ENCODE assay signal across 18 cellular contexts in genomic region chr12:121290410-121290809, GRCh38. TPM values are rescaled to one million over a fixed set of nuclear protein-coding genes. Genes with fewer than 3 reads are reported as not detected.
DNase-seq lines count a peak whose midpoint lies in the region; ATAC-seq, FAIRE-seq and TF ChIP-seq lines count a peak whose summit lies in the region.
"Had no signal": no experiment of that assay in that cellular context is flagged by ENCODE, and none has a peak within 500 bp of the region (broad histone marks: within the 10 kb centered on the region; RNA-seq: fewer than 3 reads in every experiment).

No MANE protein-coding gene starts in this region.

- H3K36me3 ChIP-seq in heart right ventricle, result peaks cover 0 to 23% (median 0%) of the 10 kb centered on the region in 9 donors
- peaks cover 27% of the 10 kb centered on the region; the same call in 2 of the 3 replicates for H3K36me3 ChIP-seq in K562 (ENCODE audit: control insufficient read depth, insufficient read depth, low read length)
- H3K36me3 ChIP-seq in ovary, result no peaks in the 10 kb centered on the region
- H3K36me3 ChIP-seq in vagina, result peaks cover 0 to 6% of the 10 kb centered on the region in 2 donors

- H3K9me3 Mint-ChIP-seq in nephron progenitor cell, result no peaks in the 10 kb centered on the region
- H3K9me3 Mint-ChIP-seq: CD8-positive, alpha-beta T cell; H9 had no signal

- POLR2A ChIA-PET in K562 (lab: Yijun Ruan, JAX), result interaction anchor here (0.9 kb wide), 1 partner anchor 11 kb away, joined by 3 read pairs; no protein-coding TSS in a partner anchor

- DNase-seq in Right ventricle myocardium superior (peak; percentile 1), heart right ventricle (no peak), K562 (ENCODE audit: extremely low read depth in 1 of 4, low spot score in 3 of 4) (no peak), ovary (no peak), vagina (ENCODE audit: extremely low spot score in 2 of 2) (no peak), nephron progenitor cell (no peak), GF-D8 (lab: John Stamatoyannopoulos, UW) (no peak)
- no peak for DNase-seq in activated CD4-positive, alpha-beta T cell treated with anti-CD3 and anti-CD28 coated beads, Interleukin-2, amount 50 U/mL, for 48 hours
- DNase-seq: 8988T; Calu3; CD8-positive, alpha-beta T cell; DMS79 treated with DMSO at 0.1 percent for 48 hours; H9; IMR-90 had no signal

- TF ChIP-seq EP300 in K562 (IDR thresholded peaks at IDR 0.05; ENCODE audit: low read length), result no peak
- no peak for TF ChIP-seq EP300 in ovary (IDR thresholded peaks at IDR 0.05)

- H3K9me3 ChIP-seq in heart right ventricle (no peaks in the 10 kb centered on the region), K562 (replicated peaks; ENCODE audit: control insufficient read depth, insufficient read depth, low read depth, low read length) (no peaks in the 10 kb centered on the region), ovary (no peaks in the 10 kb centered on the region), vagina (no peaks in the 10 kb centered on the region)
- H3K9me3 ChIP-seq: BLaER1 had no signal

- FAIRE-seq in K562 (lab: Jason Lieb, UNC), result no peak
- FAIRE-seq: GM19239, H1, HTR-8/SVneo had no signal

- H2AFZ ChIP-seq in K562 (ENCODE audit: low read depth, low read length), result no peak overlapping the region

- 0 out of 4 replicates have a peak overlapping the region, but pooled peaks of 1 of the 2 experiments have one; percentile 50 for H3K9ac ChIP-seq in K562 (ENCODE audit: insufficient read depth in 1 of 2, low read depth in 2 of 2, low read length in 2 of 2)
- H3K9ac ChIP-seq: BLaER1 had no signal

- ATAC-seq in Right ventricle myocardium superior (ENCODE audit: poor library complexity) (no peak), heart right ventricle (no peak), K562 (no peak)
- ATAC-seq: CD8-positive, alpha-beta T cell had no signal

- no TSS peak for BruUV-seq in K562 (replicated peaks; lab: Mats Ljungman, UMichigan)

- H3K27me3 ChIP-seq in heart right ventricle, result no peaks in the 10 kb centered on the region
- no peaks in the 10 kb centered on the region for H3K27me3 ChIP-seq in K562 (ENCODE audit: control insufficient read depth in 2 of 2, insufficient read depth in 2 of 2, low read length in 2 of 2)
- no peaks in the 10 kb centered on the region for H3K27me3 ChIP-seq in ovary
- H3K27me3 ChIP-seq in vagina, result no peaks in the 10 kb centered on the region
- H3K27me3 ChIP-seq: BLaER1 had no signal

- peaks cover 30% of the 10 kb centered on the region for H3K79me2 ChIP-seq in K562 (ENCODE audit: control insufficient read depth, insufficient read depth, low read length)

- in situ Hi-C loops in K562 (cut with MboI), result no loop called here

- 97% methylated on average over 5 of the region's 5 CpGs for WGBS in heart right ventricle, 2 donors
- WGBS in K562 (ENCODE audit: insufficient coverage, low coverage, missing lambda C conversion rate), result 98% methylated on average over 5 of the region's 5 CpGs
- 97 to 98% (median 98%) methylated on average over 5 of the region's 5 CpGs for WGBS in ovary, 3 donors

- H3K4me3 ChIP-seq in heart right ventricle (no peak overlapping the region), K562 (no peak overlapping the region), ovary (no peak overlapping the region), vagina (no peak overlapping the region)
- H3K4me3 ChIP-seq: BLaER1 had no signal

- CTCF ChIA-PET in K562 (lab: Yijun Ruan, JAX; ENCODE audit: low intra/inter-chr PET ratio), result no interaction called here

- peaks cover 5% of the 10 kb centered on the region for H3K27me3 Mint-ChIP-seq in nephron progenitor cell (ENCODE audit: low read depth, poor library complexity)

- no peak overlapping the region for H3K27ac Mint-ChIP-seq in nephron progenitor cell
- H3K27ac Mint-ChIP-seq: CD8-positive, alpha-beta T cell had no signal

- H3K4me1 ChIP-seq in heart right ventricle (peaks cover 11 to 85% (median 39%) of the 10 kb centered on the region in 9 donors), K562 (replicated peaks in 1 of 2; ENCODE audit: control insufficient read depth in 2 of 2, insufficient read depth in 2 of 2, low read length in 2 of 2) (peaks cover 3 to 4% of the 10 kb centered on the region in 2 experiments; a peak in 4 of 5 replicates), ovary (ENCODE audit: insufficient read depth) (peaks cover 23% of the 10 kb centered on the region), vagina (peaks cover 42% of the 10 kb centered on the region)

- H3K9me1 ChIP-seq in K562 (ENCODE audit: control insufficient read depth, insufficient read depth, low read length), result no peaks in the 10 kb centered on the region

- intact Hi-C loops in Right ventricle myocardium superior (cut with DNase I), result no loop called here
- intact Hi-C loops in heart right ventricle (cut with DNase I), result no loop called here
- intact Hi-C loops in K562 (cut with micrococcal nuclease), result no loop called here
- intact Hi-C loops in ovary (cut with DNase I), result no loop called here
- intact Hi-C loops in vagina (cut with DNase I), result loop anchor here (5.0 kb wide), 1 partner anchor 48 kb away; no protein-coding TSS in a partner anchor

- H3K36me3 Mint-ChIP-seq in nephron progenitor cell (ENCODE audit: low read depth), result peaks cover 16% of the 10 kb centered on the region

- no peak overlapping the region for H3K4me2 ChIP-seq in K562 (ENCODE audit: insufficient read depth, low read length)
- H3K4me2 ChIP-seq: BLaER1 had no signal

- H4K20me1 ChIP-seq in K562 (replicated peaks; ENCODE audit: control insufficient read depth, insufficient read depth, low read length), result peaks cover 10% of the 10 kb centered on the region; the same call in 1 of the 2 replicates

- peak overlapping the region in 3 of 10 donors; percentile 28 to 62 (median 50) for H3K27ac ChIP-seq in heart right ventricle
- H3K27ac ChIP-seq in K562 (ENCODE audit: extremely low read depth, low read depth, low read length), result no peak overlapping the region
- peak overlapping the region; percentile 44 to 78 for H3K27ac ChIP-seq in ovary
- peak overlapping the region; percentile 70 for H3K27ac ChIP-seq in vagina
- H3K27ac ChIP-seq: BLaER1 had no signal

- no peak for TF ChIP-seq RAD21 in K562 (CRISPR knock-in tag; conservative IDR thresholded peaks at IDR 0.05 in 1 of 2, IDR thresholded peaks at IDR 0.05 in 1 of 2)

- no peak for TF ChIP-seq POLR2A in K562 (conservative IDR thresholded peaks at IDR 0.05)
- no peak for TF ChIP-seq POLR2A in ovary (IDR thresholded peaks at IDR 0.05)
- TF ChIP-seq POLR2A in vagina (IDR thresholded peaks at IDR 0.05), result no peak

- TF ChIP-seq CTCF in heart right ventricle (IDR thresholded peaks at IDR 0.05), result no peak
- TF ChIP-seq CTCF in K562 (IDR thresholded peaks at IDR 0.05 in 2 of 3, conservative IDR thresholded peaks at IDR 0.05 in 1 of 3; ENCODE audit: insufficient read depth in 2 of 3, low read depth in 1 of 3, low read length in 3 of 3), result no peak
- TF ChIP-seq CTCF in ovary (IDR thresholded peaks at IDR 0.05), result no peak
- TF ChIP-seq CTCF in vagina (IDR thresholded peaks at IDR 0.05), result no peak
- no peak for TF ChIP-seq CTCF in nephron progenitor cell (IDR thresholded peaks at IDR 0.05)

- H3K4me3 Mint-ChIP-seq in nephron progenitor cell, result no peak overlapping the region
- H3K4me3 Mint-ChIP-seq: CD8-positive, alpha-beta T cell; H9 had no signal

- H3K4me1 Mint-ChIP-seq in nephron progenitor cell, result peaks cover 21% of the 10 kb centered on the region

TF ChIP-seq in K562, 482 proteins besides CTCF, POLR2A, EP300 and RAD21:
- TF ChIP-seq CREB1 (IDR thresholded peaks at IDR 0.05) (no peak), CREB1 (CRISPR knock-in tag; IDR thresholded peaks at IDR 0.05) (no peak), ZFPM2 (CRISPR knock-in tag; IDR thresholded peaks at IDR 0.05) (no peak), CBX1 (IDR thresholded peaks at IDR 0.05; ENCODE audit: low read depth) (no peak), ELK1 (CRISPR knock-in tag; IDR thresholded peaks at IDR 0.05) (no peak), MCM5 (IDR thresholded peaks at IDR 0.05; ENCODE audit: low read depth) (no peak), ZNF121 (CRISPR knock-in tag; conservative IDR thresholded peaks at IDR 0.05) (peak; percentile 76)

RNA-seq across cellular contexts. Expression of gene CAMKK2, which starts 6.1 kb away (rescaled TPM):
- total RNA-seq in Right ventricle myocardium superior (14.8 TPM), heart right ventricle (10 to 100 TPM; 14.7 to 19.3 (median 16.1) TPM), K562 (2014; rRNA removed) (18.8 and 21.1 TPM in 2 replicates), K562 (2014; rRNA removed; fragmentation: Illumina TruSeq; extraction: Trizol) (12.6 and 12.7 TPM in 2 replicates), K562 (2015; rRNA removed; fragmentation: Illumina TruSeq; extraction: Trizol) (10.5 and 10.8 TPM in 2 replicates), K562 (2021) (30.8 and 32.0 TPM in 2 replicates), ovary (10 to 100 TPM; 19.0 to 44.6 (median 38.6) TPM), vagina (32.7 TPM)
- polyA plus RNA-seq in heart right ventricle (10 to 100 TPM; 10.8 to 11.8 TPM), K562 (2011; rRNA removed) (18.2 and 20.5 TPM in 2 replicates), K562 (2014; fragmentation: Illumina TruSeq; extraction: Trizol) (22.0 and 22.3 TPM in 2 replicates), K562 (2014; fragmentation: Nextera tagmentation; extraction: Ambion mirVana) (1 to 10 TPM; 4.3 to 5.4 TPM), K562 (2014; rRNA removed) (20.1 and 21.1 TPM in 2 replicates), ovary (10 to 100 TPM; 23.2 to 38.0 TPM)
- 43.2 and 68.9 TPM in 2 replicates for total RNA-seq in K562 (2011; cell fraction: chromatin; rRNA removed; ENCODE audit: low replicate concordance)
- total RNA-seq in K562 (2011; cell fraction: nucleolus; rRNA removed), result 40.5 and 41.3 TPM in 2 replicates
- total RNA-seq in K562 (2011; cell fraction: nucleoplasm; rRNA removed), result 39.2 and 39.8 TPM in 2 replicates
- 19.2 and 26.4 TPM in 2 replicates for polyA plus RNA-seq in K562 (2011; cell fraction: cytosol; rRNA removed)
- 40.6 and 54.1 TPM in 2 replicates for polyA plus RNA-seq in K562 (2011; cell fraction: nucleus; rRNA removed)
- 15.5 and 22.2 TPM in 2 replicates for polyA plus RNA-seq in K562 (2012)
- polyA minus RNA-seq in K562 (2011; rRNA and poly(A)+ RNA removed), result 18.1 and 27.5 TPM in 2 replicates
- 18.8 and 19.5 TPM in 2 replicates for polyA minus RNA-seq in K562 (2011; cell fraction: cytosol; rRNA and poly(A)+ RNA removed)
- 25.4 and 26.8 TPM in 2 replicates for polyA minus RNA-seq in K562 (2011; cell fraction: nucleus; rRNA and poly(A)+ RNA removed)
